ENCODE assay signal across 13 cellular contexts in genomic region chr14:65373671-65374039, GRCh38. TPM values are rescaled to one million over a fixed set of nuclear protein-coding genes. Genes with fewer than 3 reads are reported as not detected.
DNase-seq lines count a peak whose midpoint lies in the region; ATAC-seq and TF ChIP-seq lines count a peak whose summit lies in the region.
"Had no signal": no experiment of that assay in that cellular context is flagged by ENCODE, and none has a peak within 500 bp of the region (broad histone marks: within the 10 kb centered on the region; RNA-seq: fewer than 3 reads in every experiment).

No MANE protein-coding gene starts in this region.

- DNase-seq in AG10803 (ENCODE audit: low read depth) (peak; percentile 49), LHCN-M2 (ENCODE audit: low read depth) (peak; percentile 71), mammary epithelial cell (peak; percentile 24), middle frontal gyrus (ENCODE audit: extremely low spot score, low spot score) (peak; percentile 42), natural killer cell (no peak), erythroblast (lab: John Stamatoyannopoulos, UW) (no peak), EL (no peak)
- DNase-seq in CD8-positive, alpha-beta T cell = no peak
- DNase-seq: activated effector memory CD4-positive, alpha-beta T cell treated with Interleukin-2 at 50 U/mL for 16 hours; CD4-positive, alpha-beta T cell; stimulated activated CD4-positive, alpha-beta T cell treated with anti-CD3 and anti-CD28 coated beads, Interleukin-15, amount 100 ng/mL, for 24 hours had no signal

- no peak overlapping the region for H3K27ac ChIP-seq in mammary epithelial cell (ENCODE audit: insufficient read depth, low read depth, low read length)
- no peak overlapping the region for H3K27ac ChIP-seq in CD8-positive, alpha-beta T cell (ENCODE audit: low read depth, low read length)
- H3K27ac ChIP-seq: RWPE1 had no signal

- no peaks in the 10 kb centered on the region for H3K27me3 Mint-ChIP-seq in CD8-positive, alpha-beta T cell (ENCODE audit: low read depth)
- H3K27me3 Mint-ChIP-seq in natural killer cell (ENCODE audit: low read depth in 2 of 2) = peaks cover 0 to 6% of the 10 kb centered on the region in 2 donors
- H3K27me3 Mint-ChIP-seq: CD4-positive, alpha-beta T cell had no signal

- H3K4me2 ChIP-seq in mammary epithelial cell (ENCODE audit: insufficient read depth, low read depth, low read length) = peak overlapping the region; percentile 65

- peaks cover 3% of the 10 kb centered on the region for H3K4me1 ChIP-seq in mammary epithelial cell (ENCODE audit: insufficient read depth, low read length)
- H3K4me1 ChIP-seq in CD8-positive, alpha-beta T cell (ENCODE audit: insufficient read depth, low read length) = no peaks in the 10 kb centered on the region

- POLR2A ChIA-PET in CD8-positive, alpha-beta T cell (lab: Charles Lee) = no interaction called here

- intact Hi-C loops in mammary epithelial cell (cut with micrococcal nuclease) (loop anchor here (1.0 to 5.0 kb wide), 3 partner anchors 151 to 271 kb away; partner anchors contain the start of gene MAX), natural killer cell (cut with micrococcal nuclease) (no loop called here)
- intact Hi-C loops in CD8-positive, alpha-beta T cell (cut with DNase I, micrococcal nuclease) = no loop called here

- no peaks in the 10 kb centered on the region for H3K9me3 ChIP-seq in mammary epithelial cell (replicated peaks; ENCODE audit: insufficient read depth, low read length)
- no peaks in the 10 kb centered on the region for H3K9me3 ChIP-seq in CD8-positive, alpha-beta T cell (ENCODE audit: low read length)

- WGBS in mammary epithelial cell (ENCODE audit: low coverage, missing lambda C conversion rate) = 32% methylated on average over 8 of the region's 8 CpGs

- H3K9me3 Mint-ChIP-seq in CD8-positive, alpha-beta T cell = no peaks in the 10 kb centered on the region
- no peaks in the 10 kb centered on the region for H3K9me3 Mint-ChIP-seq in natural killer cell
- H3K9me3 Mint-ChIP-seq: CD4-positive, alpha-beta T cell had no signal

- H3K27ac Mint-ChIP-seq in CD8-positive, alpha-beta T cell = no peak overlapping the region
- no peak overlapping the region for H3K27ac Mint-ChIP-seq in natural killer cell
- H3K27ac Mint-ChIP-seq: CD4-positive, alpha-beta T cell had no signal

- H3K36me3 Mint-ChIP-seq in CD8-positive, alpha-beta T cell = peaks cover 4% of the 10 kb centered on the region
- H3K36me3 Mint-ChIP-seq in natural killer cell = no peaks in the 10 kb centered on the region

- H3K9ac ChIP-seq in mammary epithelial cell (ENCODE audit: insufficient read depth, low read length) = no peak overlapping the region

- CTCF ChIA-PET in mammary epithelial cell (lab: Charles Lee; ENCODE audit: low non-redundant PET) = interaction anchor here (0.8 kb wide), 1 partner anchor 70 kb away, joined by 4 read pairs; no protein-coding TSS in a partner anchor
- CTCF ChIA-PET in CD8-positive, alpha-beta T cell (lab: Charles Lee) = no interaction called here

- no TSS peak for BruUV-seq in mammary epithelial cell (replicated peaks; lab: Mats Ljungman, UMichigan)

- peaks cover 9% of the 10 kb centered on the region for H3K4me1 Mint-ChIP-seq in CD8-positive, alpha-beta T cell (ENCODE audit: low read depth)
- H3K4me1 Mint-ChIP-seq in natural killer cell = no peaks in the 10 kb centered on the region

- TF ChIP-seq POLR2A in erythroblast (IDR thresholded peaks at IDR 0.05; ENCODE audit: low read length) = no peak

- no peaks in the 10 kb centered on the region for H3K27me3 ChIP-seq in mammary epithelial cell (ENCODE audit: insufficient read depth, low read length)
- H3K27me3 ChIP-seq in CD8-positive, alpha-beta T cell (ENCODE audit: insufficient read depth, low read length) = no peaks in the 10 kb centered on the region

- no peak for ATAC-seq in CD8-positive, alpha-beta T cell
- no peak for ATAC-seq in natural killer cell

- H3K79me2 ChIP-seq in mammary epithelial cell (ENCODE audit: insufficient read depth, low read length) = no peaks in the 10 kb centered on the region

- H3K36me3 ChIP-seq in mammary epithelial cell (ENCODE audit: insufficient read depth, low read length) = no peaks in the 10 kb centered on the region
- no peaks in the 10 kb centered on the region for H3K36me3 ChIP-seq in CD8-positive, alpha-beta T cell (ENCODE audit: insufficient read depth, low read length)

- peak overlapping the region; percentile 33; the same call in 1 of the 2 replicates for H3K4me3 ChIP-seq in AG10803 (ENCODE audit: low read length)
- H3K4me3 ChIP-seq in mammary epithelial cell (replicated peaks in 1 of 3; ENCODE audit: insufficient read depth in 1 of 3, low read depth in 2 of 3, low read length in 3 of 3) = peak overlapping the region in 2 of 3 experiments; percentile 21 to 36
- H3K4me3 ChIP-seq in CD8-positive, alpha-beta T cell (ENCODE audit: low read depth, low read length) = no peak overlapping the region
- H3K4me3 ChIP-seq: GM12878 had no signal

- dilution Hi-C loops in mammary epithelial cell (cut with HindIII; ENCODE audit: low sequenced_read_pairs) = no loop called here

- peak overlapping the region; percentile 94 for H2AFZ ChIP-seq in mammary epithelial cell (ENCODE audit: low read depth, low read length)

- H3K4me3 Mint-ChIP-seq in CD8-positive, alpha-beta T cell = no peak overlapping the region
- no peak overlapping the region for H3K4me3 Mint-ChIP-seq in natural killer cell
- H3K4me3 Mint-ChIP-seq: CD4-positive, alpha-beta T cell had no signal

- TF ChIP-seq CTCF in AG10803 (conservative IDR thresholded peaks at IDR 0.05; ENCODE audit: low read length) (peak; percentile 51), mammary epithelial cell (conservative IDR thresholded peaks at IDR 0.05 in 1 of 2, IDR thresholded peaks at IDR 0.05 in 1 of 2; ENCODE audit: extremely low read depth in 1 of 2, insufficient read depth in 1 of 2, low read depth in 1 of 2, low read length in 2 of 2) (peak in 1 of 2 donors; percentile 34), natural killer cell (IDR thresholded peaks at IDR 0.05) (no peak)
- TF ChIP-seq CTCF in CD8-positive, alpha-beta T cell (IDR thresholded peaks at IDR 0.05) = no peak

- no peaks in the 10 kb centered on the region for H4K20me1 ChIP-seq in mammary epithelial cell (ENCODE audit: insufficient read depth, low read length)

- in situ Hi-C loops in mammary epithelial cell (cut with MboI; ENCODE audit: low sequenced_read_pairs in 2 of 2) = no loop called here

RNA-seq across cellular contexts. Expression of gene FUT8, which starts 38.9 kb away (rescaled TPM):
- total RNA-seq in LHCN-M2 (2014; rRNA removed) (41.2 and 52.9 TPM in 2 replicates), mammary epithelial cell (10 to 100 TPM; 14.4 to 22.0 TPM), natural killer cell (10 to 100 TPM; 20.7 to 29.2 (median 21.2) TPM)
- 9.1 TPM for polyA plus RNA-seq in LHCN-M2 (2012)
- 12.7 TPM for polyA plus RNA-seq in mammary epithelial cell
- polyA minus RNA-seq in mammary epithelial cell = 63.8 TPM
- 10 to 100 TPM; 38.3 to 38.5 TPM for total RNA-seq in CD8-positive, alpha-beta T cell

Comparison
In these comparisons a context has a peak if more than half of its experiments do, and no peak if none do; other contexts are left out.
1. DNase-seq: peak in AG10803 (single experiment), LHCN-M2 (single experiment), mammary epithelial cell (single experiment) and middle frontal gyrus (single experiment); none in CD8-positive, alpha-beta T cell (0 of 7), natural killer cell (single experiment), erythroblast (0 of 2) and EL (single experiment).